Comparison of ENCODE assay signal across 8 cellular contexts in genomic region chr1:161200421-161200991, GRCh38. TPM values are rescaled to one million over a fixed set of nuclear protein-coding genes. Genes with fewer than 3 reads are reported as not detected.
DNase-seq lines count a peak whose midpoint lies in the region; ATAC-seq and TF ChIP-seq lines count a peak whose summit lies in the region.

No MANE protein-coding gene starts in this region.

- H3K36me3 ChIP-seq in SJCRH30 (peaks cover under 1% of the 10 kb centered on the region; the same call in 1 of the 2 replicates), esophagus squamous epithelium (peaks cover 0 to 22% (median 0%) of the 10 kb centered on the region in 3 donors), neuronal stem cell (replicated peaks in 1 of 2; ENCODE audit: control insufficient read depth in 2 of 2, insufficient read depth in 2 of 2, low read length in 2 of 2) (peaks cover 0 to 22% of the 10 kb centered on the region in 2 donors)

- no peak for DNase-seq in AG04450 (ENCODE audit: low read depth, low spot score)
- no peak for DNase-seq in SJCRH30
- DNase-seq in esophagus squamous epithelium (lab: John Stamatoyannopoulos, UW): no peak
- DNase-seq in neuronal stem cell (ENCODE audit: low spot score): no peak
- DNase-seq in NOMO-1 treated with DMSO at 0.1 percent for 48 hours (lab: John Stamatoyannopoulos, UW; ENCODE audit: unreplicated experiment): no peak
- DNase-seq in stimulated activated CD4-positive, alpha-beta T cell treated with anti-CD3 and anti-CD28 coated beads, Interleukin-4, amount 100 ng/mL, for 24 hours: no peak

- H3K4me2 ChIP-seq in neuronal stem cell (ENCODE audit: insufficient read depth, low read length, poor library complexity, severe bottlenecking): no peak overlapping the region

- POLR2A ChIA-PET in AG04450 (lab: Yijun Ruan, JAX): interaction anchor here (1.9 kb wide), 1 partner anchor 16 kb away, joined by 9 read pairs; no protein-coding TSS in a partner anchor

- no peak overlapping the region for H3K9ac ChIP-seq in neuronal stem cell (ENCODE audit: low read depth, low read length, poor library complexity)

- H4K91ac ChIP-seq in neuronal stem cell (ENCODE audit: low read depth, low read length, poor library complexity): peak overlapping the region; percentile 41

- H3K4ac ChIP-seq in neuronal stem cell (ENCODE audit: low read length): no peak overlapping the region

- no peak for TF ChIP-seq POLR2A in esophagus squamous epithelium (IDR thresholded peaks at IDR 0.05)

- peak overlapping the region; percentile 23 for H2BK15ac ChIP-seq in neuronal stem cell (ENCODE audit: low read length)

- CTCF ChIA-PET in AG04450 (lab: Charles Lee): interaction anchor here (6.8 to 7.0 kb wide), 2 partner anchors 8 to 26 kb away, joined by 62 to 87 read pairs; partner anchors contain the start of gene TOMM40L

- 42 to 56% methylated on average over 2 to 4 of the region's 5 CpGs for WGBS in esophagus squamous epithelium, 2 donors
- WGBS in neuronal stem cell (ENCODE audit: extremely low coverage in 2 of 2, insufficient read length in 2 of 2, insufficient replicate concordance in 1 of 2), 2 donors: no CpG with 5 or more reads among the region's 5 CpGs

- H3K27me3 ChIP-seq in AG04450 (ENCODE audit: control insufficient read depth, insufficient read depth, low read length) (no peaks in the 10 kb centered on the region), SJCRH30 (no peaks in the 10 kb centered on the region), esophagus squamous epithelium (no peaks in the 10 kb centered on the region), neuronal stem cell (ENCODE audit: control insufficient read depth in 3 of 3, insufficient read depth in 3 of 3, low read depth in 1 of 3, low read length in 3 of 3) (no peaks in the 10 kb centered on the region)

- H3K9me3 ChIP-seq in AG04450 (ENCODE audit: control insufficient read depth, insufficient read depth, low read length) (no peaks in the 10 kb centered on the region), SJCRH30 (replicated peaks) (no peaks in the 10 kb centered on the region), esophagus squamous epithelium (no peaks in the 10 kb centered on the region), neuronal stem cell (replicated peaks in 1 of 2; ENCODE audit: control insufficient read depth in 2 of 2, insufficient read depth in 1 of 2, low read depth in 1 of 2, low read length in 2 of 2) (no peaks in the 10 kb centered on the region)

- H3K4me3 ChIP-seq in AG04450 (ENCODE audit: low read depth, low read length) (no peak overlapping the region), SJCRH30 (no peak overlapping the region), esophagus squamous epithelium (peak overlapping the region in 1 of 4 donors; percentile 86), neuronal stem cell (ENCODE audit: low read length in 2 of 2) (no peak overlapping the region)

- H3K14ac ChIP-seq in neuronal stem cell (ENCODE audit: low read length): no peak overlapping the region

- H3K27ac ChIP-seq in AG04450 (ENCODE audit: low read depth, low read length) (peak overlapping the region; percentile 99), SJCRH30 (peak overlapping the region; percentile 93), esophagus squamous epithelium (peak overlapping the region; percentile 90 to 99 (median 97)), neuronal stem cell (replicated peaks; ENCODE audit: low read length) (peak overlapping the region; percentile 82)

- intact Hi-C loops in esophagus squamous epithelium (cut with DNase I): no loop called here

- peak overlapping the region; percentile 66 for H4K8ac ChIP-seq in neuronal stem cell (ENCODE audit: low read depth, low read length)

- peak overlapping the region; percentile 86 for H2AK5ac ChIP-seq in neuronal stem cell (ENCODE audit: low read depth, low read length)

- ATAC-seq in HG03354 (IDR thresholded peaks at IDR 0.05; ENCODE audit: poor library complexity, severe bottlenecking, unreplicated experiment): no peak
- no peak for ATAC-seq in GM18502 (IDR thresholded peaks at IDR 0.05; ENCODE audit: poor library complexity, unreplicated experiment)

- H3K4me1 ChIP-seq in SJCRH30: peaks cover 26% of the 10 kb centered on the region
- peaks cover 43 to 93% (median 84%) of the 10 kb centered on the region in 3 donors for H3K4me1 ChIP-seq in esophagus squamous epithelium
- peaks cover 30 to 51% of the 10 kb centered on the region in 2 donors for H3K4me1 ChIP-seq in neuronal stem cell (ENCODE audit: control insufficient read depth in 2 of 2, insufficient read depth in 1 of 2, low read depth in 1 of 2, low read length in 2 of 2)

- H2BK5ac ChIP-seq in neuronal stem cell (ENCODE audit: low read length): peak overlapping the region; percentile 46

- H2BK120ac ChIP-seq in neuronal stem cell (ENCODE audit: low read depth, low read length): peak overlapping the region; percentile 39

- peak overlapping the region; percentile 73 for H3K18ac ChIP-seq in neuronal stem cell (ENCODE audit: low read length)

- no peak for TF ChIP-seq CTCF in AG04450 (IDR thresholded peaks at IDR 0.05; ENCODE audit: low read depth, low read length)
- TF ChIP-seq CTCF in esophagus squamous epithelium (IDR thresholded peaks at IDR 0.05): no peak

- no peak overlapping the region for H3K23ac ChIP-seq in neuronal stem cell (ENCODE audit: low read depth, low read length, poor library complexity)

- peak overlapping the region; percentile 90 for H2AFZ ChIP-seq in neuronal stem cell (ENCODE audit: low read length)

- H2BK12ac ChIP-seq in neuronal stem cell (ENCODE audit: low read length): peak overlapping the region; percentile 14

- H3K79me1 ChIP-seq in neuronal stem cell (ENCODE audit: low read depth, low read length): no peaks in the 10 kb centered on the region

RNA-seq across cellular contexts. Expression of gene ADAMTS4, which starts 1.7 kb away (rescaled TPM):
- polyA plus RNA-seq in AG04450 (2011; rRNA removed): 0.52 and 0.72 TPM in 2 replicates
- 3.3 and 4.2 TPM in 2 replicates for polyA minus RNA-seq in AG04450 (2011; rRNA and poly(A)+ RNA removed)
- total RNA-seq in SJCRH30 (2014; rRNA removed; shearing (Covaris generic)): 9.6 and 11.0 TPM in 2 replicates
- total RNA-seq in esophagus squamous epithelium: 1 to 10 TPM; 1.3 to 2.6 (median 1.8) TPM
- 1.6 TPM for polyA plus RNA-seq in neuronal stem cell (2013, experiment 1 of 2)
- 1.7 TPM for polyA plus RNA-seq in neuronal stem cell (2013, experiment 2 of 2)

RNA-seq across cellular contexts. Expression of gene NDUFS2, which starts 1.7 kb away (rescaled TPM):
- polyA plus RNA-seq in AG04450 (2011; rRNA removed): 150 and 155 TPM in 2 replicates
- 191 and 223 TPM in 2 replicates for polyA minus RNA-seq in AG04450 (2011; rRNA and poly(A)+ RNA removed)
- 60.3 and 60.5 TPM in 2 replicates for total RNA-seq in SJCRH30 (2014; rRNA removed; shearing (Covaris generic))
- 100 to 1,000 TPM in 2 of 4 donors, 10 to 100 TPM in 2; 77.7 to 140 (median 93.7) TPM for total RNA-seq in esophagus squamous epithelium
- polyA plus RNA-seq in neuronal stem cell (2013, experiment 1 of 2): 59.9 TPM
- 60.5 TPM for polyA plus RNA-seq in neuronal stem cell (2013, experiment 2 of 2)

RNA-seq across cellular contexts. Expression of gene FCER1G, which starts 14.6 kb away (rescaled TPM):
- polyA plus RNA-seq in AG04450 (2011; rRNA removed): 0.37 and 0.66 TPM in 2 replicates
- 0.83 TPM in 1 of 2 replicates, not detected in the other for polyA minus RNA-seq in AG04450 (2011; rRNA and poly(A)+ RNA removed)
- total RNA-seq in SJCRH30 (2014; rRNA removed; shearing (Covaris generic)): 0.28 and 0.30 TPM in 2 replicates
- total RNA-seq in esophagus squamous epithelium: 10 to 100 TPM in 2 of 4 donors, 1 to 10 TPM in 2; 1.6 to 50.4 (median 25.4) TPM
- 1.1 TPM for polyA plus RNA-seq in neuronal stem cell (2013, experiment 1 of 2)
- polyA plus RNA-seq in neuronal stem cell (2013, experiment 2 of 2): 0.93 TPM

RNA-seq across cellular contexts. Expression of gene APOA2, which starts 22.9 kb away (rescaled TPM):
- not detected in 2 replicates for polyA plus RNA-seq in AG04450 (2011; rRNA removed)
- not detected in 2 replicates for polyA minus RNA-seq in AG04450 (2011; rRNA and poly(A)+ RNA removed)
- not detected in 2 replicates for total RNA-seq in SJCRH30 (2014; rRNA removed; shearing (Covaris generic))
- not detected for total RNA-seq in esophagus squamous epithelium
- not detected for polyA plus RNA-seq in neuronal stem cell (2013, experiment 1 of 2)
- not detected for polyA plus RNA-seq in neuronal stem cell (2013, experiment 2 of 2)

RNA-seq across cellular contexts. Expression of gene B4GALT3, which starts 23.2 kb away (rescaled TPM):
- polyA plus RNA-seq in AG04450 (2011; rRNA removed): 21.8 and 24.7 TPM in 2 replicates
- 13.8 and 21.5 TPM in 2 replicates for polyA minus RNA-seq in AG04450 (2011; rRNA and poly(A)+ RNA removed)
- 31.4 and 36.3 TPM in 2 replicates for total RNA-seq in SJCRH30 (2014; rRNA removed; shearing (Covaris generic))
- 10 to 100 TPM; 16.1 to 29.9 (median 18.1) TPM for total RNA-seq in esophagus squamous epithelium
- polyA plus RNA-seq in neuronal stem cell (2013, experiment 1 of 2): 46.6 TPM
- polyA plus RNA-seq in neuronal stem cell (2013, experiment 2 of 2): 44.4 TPM
